Comparison of ENCODE assay signal across 30 cellular contexts in the genomic region with DNA sequence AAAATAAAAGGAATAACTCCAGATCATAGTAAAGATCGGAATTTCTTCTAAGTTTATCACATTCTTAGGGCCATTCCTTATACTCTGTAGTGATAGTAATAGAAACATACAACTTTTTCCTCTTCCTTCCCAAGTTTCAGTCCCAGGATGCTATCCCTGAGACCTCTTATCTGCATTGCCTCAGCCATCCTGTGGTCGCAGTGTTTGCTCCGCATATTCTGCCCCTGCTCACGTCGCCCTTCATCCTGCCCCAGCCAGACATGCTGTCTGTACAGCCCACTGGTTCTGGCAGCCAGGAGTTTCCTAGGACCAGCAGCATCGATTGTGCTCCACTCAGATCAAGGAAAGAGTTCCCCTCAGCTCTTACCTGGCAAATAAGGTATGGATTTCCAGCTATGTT.
"Had no signal": no experiment of that assay in that cellular context is flagged by ENCODE, and none has a peak within 500 bp of the region (broad histone marks: within the 10 kb centered on the region; RNA-seq: fewer than 3 reads in every experiment).

No MANE protein-coding gene starts in this region.

- H3K27ac Mint-ChIP-seq: activated CD4-positive, alpha-beta memory T cell treated with anti-CD3 and anti-CD28 coated beads, Interleukin-2, amount 10 ng/mL, durations not matched to agents 7 days and 5 days; activated CD8-positive, alpha-beta memory T cell treated with anti-CD3 and anti-CD28 coated beads, Interleukin-2, amount 10 ng/mL, durations not matched to agents 7 days and 5 days; activated naive CD4-positive, alpha-beta T cell treated with anti-CD3 and anti-CD28 coated beads, Interleukin-2, amount 10 ng/mL, durations not matched to agents 7 days and 5 days; activated naive CD8-positive, alpha-beta T cell; activated naive CD8-positive, alpha-beta T cell treated with anti-CD3 and anti-CD28 coated beads, Interleukin-2, amount 50 U/mL, for 24 hours; WTC11 had no signal

- H3K4me3 Mint-ChIP-seq: activated CD4-positive, alpha-beta memory T cell treated with anti-CD3 and anti-CD28 coated beads, Interleukin-2, amount 10 ng/mL, durations not matched to agents 7 days and 5 days; activated CD8-positive, alpha-beta memory T cell treated with anti-CD3 and anti-CD28 coated beads, Interleukin-2, amount 10 ng/mL, durations not matched to agents 7 days and 5 days; activated naive CD4-positive, alpha-beta T cell treated with anti-CD3 and anti-CD28 coated beads, Interleukin-2, amount 10 ng/mL, durations not matched to agents 7 days and 5 days; activated naive CD8-positive, alpha-beta T cell; activated naive CD8-positive, alpha-beta T cell treated with anti-CD3 and anti-CD28 coated beads, Interleukin-2, amount 50 U/mL, for 24 hours; brain; WTC11 had no signal

- H3K27me3 Mint-ChIP-seq: activated naive CD8-positive, alpha-beta T cell had no signal

- ATAC-seq: activated CD8-positive, alpha-beta memory T cell treated with anti-CD3 and anti-CD28 coated beads, Interleukin-2, amount 10 ng/mL, durations not matched to agents 7 days and 5 days; activated naive CD8-positive, alpha-beta T cell treated with anti-CD3 and anti-CD28 coated beads, Interleukin-2, amount 50 U/mL, for 24 hours; WTC11 had no signal

- H3K4me1 Mint-ChIP-seq: activated naive CD4-positive, alpha-beta T cell treated with anti-CD3 and anti-CD28 coated beads, Interleukin-2, amount 10 ng/mL, durations not matched to agents 7 days and 5 days had no signal

- H3K36me3 Mint-ChIP-seq: activated CD8-positive, alpha-beta memory T cell treated with anti-CD3 and anti-CD28 coated beads, Interleukin-2, amount 10 ng/mL, durations not matched to agents 7 days and 5 days; activated naive CD4-positive, alpha-beta T cell treated with anti-CD3 and anti-CD28 coated beads, Interleukin-2, amount 10 ng/mL, durations not matched to agents 7 days and 5 days; brain; WTC11 had no signal

- H3K9me3 Mint-ChIP-seq: activated CD4-positive, alpha-beta memory T cell treated with anti-CD3 and anti-CD28 coated beads, Interleukin-2, amount 10 ng/mL, durations not matched to agents 7 days and 5 days; activated naive CD4-positive, alpha-beta T cell treated with anti-CD3 and anti-CD28 coated beads, Interleukin-2, amount 10 ng/mL, durations not matched to agents 7 days and 5 days; activated naive CD8-positive, alpha-beta T cell treated with anti-CD3 and anti-CD28 coated beads, Interleukin-2, amount 50 U/mL, for 24 hours; WTC11 had no signal

- DNase-seq: activated CD4-positive, alpha-beta memory T cell treated with anti-CD3 and anti-CD28 coated beads, Interleukin-2, amount 10 ng/mL, durations not matched to agents 7 days and 5 days; activated CD4-positive, alpha-beta T cell treated with anti-CD3 and anti-CD28 coated beads for 4 hours; activated CD4-positive, CD25-positive, alpha-beta regulatory T cell treated with anti-CD3 and anti-CD28 coated beads, Interleukin-2, amount 50 U/mL, for 72 hours; activated CD8-positive, alpha-beta memory T cell treated with anti-CD3 and anti-CD28 coated beads for 24 hours; activated CD8-positive, alpha-beta memory T cell treated with anti-CD3 and anti-CD28 coated beads, Interleukin-2, amount 10 ng/mL, durations not matched to agents 7 days and 5 days; activated CD8-positive, alpha-beta memory T cell treated with anti-CD3 and anti-CD28 coated beads, Interleukin-2, amount 50 U/mL, for 48 hours; activated effector memory CD4-positive, alpha-beta T cell treated with Interleukin-2 at 50 U/mL for 16 hours; activated naive CD4-positive, alpha-beta T cell treated with anti-CD3 and anti-CD28 coated beads, Interleukin-2, amount 10 ng/mL, durations not matched to agents 7 days and 5 days; activated naive CD8-positive, alpha-beta T cell treated with anti-CD3 and anti-CD28 coated beads, Interleukin-2, amount 50 U/mL, for 24 hours; activated T-cell treated with anti-CD3 and anti-CD28 coated beads, Interleukin-2, amount 50 U/mL, for 48 hours; anterior cingulate cortex; caudate nucleus; cerebellar nuclear complex; MM.1S; MV-4-11; NCI-H1092; NCI-H1436 treated with DMSO at 0.1 percent for 48 hours; NCI-H1694 treated with DMSO at 0.1 percent for 48 hours; NCI-H2029; NCI-H2171 treated with DMSO at 0.1 percent for 48 hours; NCI-H226; NCI-H446 treated with DMSO at 0.1 percent for 48 hours; NCI-H69; Right ventricle myocardium superior; SW 1271; T-helper 1 cell; T1000 had no signal
